12 cellular contexts compared by ENCODE assay signal in the genomic region with DNA sequence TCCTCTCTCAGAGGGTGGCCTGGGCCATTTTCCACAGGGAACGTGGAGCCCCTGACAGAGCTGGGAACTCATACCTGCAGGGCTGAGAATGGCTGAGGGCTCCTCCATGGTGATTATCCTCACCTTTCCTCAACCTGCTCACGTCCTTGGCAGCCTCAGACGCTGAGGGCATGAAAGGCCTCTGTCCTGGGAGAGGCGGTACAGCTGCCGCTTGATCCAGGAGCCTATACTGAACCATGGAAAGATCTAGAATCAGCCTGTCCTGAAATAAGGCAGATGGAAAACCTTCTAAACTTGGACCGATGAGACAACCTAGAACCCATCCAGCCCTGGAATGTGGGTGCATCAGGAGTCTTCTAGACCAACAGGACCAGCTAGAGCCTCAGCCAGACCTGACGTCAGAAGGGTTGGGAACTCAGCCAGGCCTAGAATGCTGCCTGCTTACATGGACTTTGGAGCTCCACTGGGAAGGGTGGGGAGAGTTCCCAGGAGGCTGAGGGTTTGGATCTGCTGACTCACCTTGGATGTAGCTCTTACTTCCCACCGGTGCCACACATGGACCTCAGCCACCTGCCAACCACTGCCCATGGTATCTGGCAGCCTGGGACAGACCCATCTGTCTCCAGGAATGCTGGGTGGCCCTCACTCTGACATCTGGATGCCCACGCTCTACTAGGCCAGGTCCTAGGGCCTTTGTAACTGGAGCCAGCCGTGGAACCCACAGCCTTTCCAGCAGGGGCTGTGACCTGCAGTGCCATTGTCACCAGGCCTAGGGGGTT. TPM values are rescaled to one million over a fixed set of nuclear protein-coding genes. Genes with fewer than 3 reads are reported as not detected.
DNase-seq lines count a peak whose midpoint lies in the region; ATAC-seq, FAIRE-seq and TF ChIP-seq lines count a peak whose summit lies in the region.
"Had no signal": no experiment of that assay in that cellular context is flagged by ENCODE, and none has a peak within 500 bp of the region (broad histone marks: within the 10 kb centered on the region; RNA-seq: fewer than 3 reads in every experiment).

No MANE protein-coding gene starts in this region.

- no peaks in the 10 kb centered on the region for H3K9me3 Mint-ChIP-seq in activated CD8-positive, alpha-beta T cell treated with anti-CD3 and anti-CD28 coated beads, Interleukin-2, amount 10 ng/mL, durations not matched to agents 7 days and 5 days (ENCODE audit: insufficient read depth)

- no peak for TF ChIP-seq CTCF in astrocyte of the cerebellum (IDR thresholded peaks at IDR 0.05; ENCODE audit: low read depth, low read length, missing control alignments)
- TF ChIP-seq CTCF in pancreas (IDR thresholded peaks at IDR 0.05), result no peak

- H3K4me3 ChIP-seq in astrocyte of the cerebellum (ENCODE audit: low read depth, low read length) (no peak overlapping the region), pancreas (no peak overlapping the region)
- H3K4me3 ChIP-seq: upper lobe of left lung had no signal

- in situ Hi-C loops in astrocyte of the cerebellum (cut with HindIII; ENCODE audit: low sequenced_read_pairs), result no loop called here
- in situ Hi-C loops in KBM-7 (cut with MboI; ENCODE audit: low pct_unique_long_range_greater_than_20kb, low sequenced_read_pairs), result no loop called here

- intact Hi-C loops in head of caudate nucleus (cut with DNase I) (no loop called here), pancreas (cut with DNase I) (no loop called here)

- peak overlapping the region in 3 of 4 donors; percentile 8 to 82 (median 29) for H3K27ac ChIP-seq in pancreas

- DNase-seq in C1 segment of cervical spinal cord (lab: John Stamatoyannopoulos, UW) (peak in 8 of 14 donors; percentile 8 to 47 (median 18)), astrocyte of the cerebellum (ENCODE audit: low read depth) (peak; percentile 57), head of caudate nucleus (peak in 26 of 42 donors; percentile 20 to 68 (median 42)), pancreas (peak; percentile 81 to 95 (median 94)), cortex of kidney (lab: John Stamatoyannopoulos, UW) (no peak), NCI-H146 (lab: John Stamatoyannopoulos, UW) (no peak), KBM-7 (no peak)
- no peak for DNase-seq in activated CD8-positive, alpha-beta T cell treated with anti-CD3 and anti-CD28 coated beads, Interleukin-2, amount 10 ng/mL, durations not matched to agents 7 days and 5 days
- DNase-seq: activated effector memory CD4-positive, alpha-beta T cell treated with Interleukin-2 at 50 U/mL for 16 hours; NCI-H1417 treated with DMSO at 0.1 percent for 48 hours; stimulated activated CD4-positive, alpha-beta T cell treated with anti-CD3 and anti-CD28 coated beads, Interleukin-1b, Interleukin-23, amount 100 ng/mL, for 48 hours; upper lobe of left lung had no signal

- no peaks in the 10 kb centered on the region for H3K27me3 ChIP-seq in pancreas
- H3K27me3 ChIP-seq: upper lobe of left lung had no signal

- H3K27ac Mint-ChIP-seq in activated CD8-positive, alpha-beta T cell treated with anti-CD3 and anti-CD28 coated beads, Interleukin-2, amount 10 ng/mL, durations not matched to agents 7 days and 5 days, result no peak overlapping the region

- POLR2A ChIA-PET in activated CD8-positive, alpha-beta T cell treated with anti-CD3 and anti-CD28 coated beads, Interleukin-2, amount 10 ng/mL, durations not matched to agents 7 days and 5 days (lab: Charles Lee), result no interaction called here

- H3K36me3 Mint-ChIP-seq in activated CD8-positive, alpha-beta T cell treated with anti-CD3 and anti-CD28 coated beads, Interleukin-2, amount 10 ng/mL, durations not matched to agents 7 days and 5 days (ENCODE audit: low read depth), result no peaks in the 10 kb centered on the region

- peak; percentile 95 to 96 (median 96) for ATAC-seq in pancreas
- no peak for ATAC-seq in activated CD8-positive, alpha-beta T cell treated with anti-CD3 and anti-CD28 coated beads, Interleukin-2, amount 10 ng/mL, durations not matched to agents 7 days and 5 days

- peaks cover 0 to 7% (median 7%) of the 10 kb centered on the region in 3 donors for H3K4me1 ChIP-seq in pancreas

- peaks cover 7% of the 10 kb centered on the region for H3K27me3 Mint-ChIP-seq in activated CD8-positive, alpha-beta T cell treated with anti-CD3 and anti-CD28 coated beads, Interleukin-2, amount 10 ng/mL, durations not matched to agents 7 days and 5 days (ENCODE audit: low read depth)

- no peaks in the 10 kb centered on the region for H3K4me1 Mint-ChIP-seq in activated CD8-positive, alpha-beta T cell treated with anti-CD3 and anti-CD28 coated beads, Interleukin-2, amount 10 ng/mL, durations not matched to agents 7 days and 5 days (ENCODE audit: low read depth)

- no peaks in the 10 kb centered on the region for H3K36me3 ChIP-seq in pancreas

- peak; percentile 78 for FAIRE-seq in pancreas (lab: Jason Lieb, UNC)

- no peak overlapping the region for H3K4me3 Mint-ChIP-seq in activated CD8-positive, alpha-beta T cell treated with anti-CD3 and anti-CD28 coated beads, Interleukin-2, amount 10 ng/mL, durations not matched to agents 7 days and 5 days

- CTCF ChIA-PET in activated CD8-positive, alpha-beta T cell treated with anti-CD3 and anti-CD28 coated beads, Interleukin-2, amount 10 ng/mL, durations not matched to agents 7 days and 5 days (lab: Charles Lee), result interaction anchor here (1.5 to 2.0 kb wide), 2 partner anchors 9 to 15 kb away, joined by 4 to 7 read pairs; no protein-coding TSS in a partner anchor

- 37 to 44% methylated on average over 10 of the region's 10 CpGs for WGBS in pancreas, 2 donors

- H3K9me3 ChIP-seq in pancreas, result no peaks in the 10 kb centered on the region
- H3K9me3 ChIP-seq: upper lobe of left lung had no signal

RNA-seq across cellular contexts. Expression of a gene that starts 7.5 kb away (rescaled TPM):
- total RNA-seq in pancreas, result 10 to 100 TPM; 14.8 to 25.8 (median 16.5) TPM
- 10 to 100 TPM; 28.3 to 33.8 TPM for polyA plus RNA-seq in pancreas
- total RNA-seq in activated CD8-positive, alpha-beta T cell treated with anti-CD3 and anti-CD28 coated beads, Interleukin-2, amount 10 ng/mL, durations not matched to agents 7 days and 5 days, result under 1 TPM; 0.42 TPM

Comparison
In these comparisons a context has a peak if more than half of its experiments do, and no peak if none do; other contexts are left out.
1. DNase-seq: peak in C1 segment of cervical spinal cord (8 of 14), astrocyte of the cerebellum (single experiment), head of caudate nucleus (26 of 42) and pancreas (6 of 6); none in activated CD8-positive, alpha-beta T cell treated with anti-CD3 and anti-CD28 coated beads, Interleukin-2, amount 10 ng/mL, durations not matched to agents 7 days and 5 days (single experiment), cortex of kidney (single experiment), NCI-H146 (single experiment) and KBM-7 (single experiment).
2. RNA of a gene that starts 7.5 kb away (total RNA-seq): 14.8 to 25.8 TPM in pancreas; 0.42 TPM in activated CD8-positive, alpha-beta T cell treated with anti-CD3 and anti-CD28 coated beads, Interleukin-2, amount 10 ng/mL, durations not matched to agents 7 days and 5 days; every median in the first group is over 10 times any median in the second.